Comparison of ENCODE assay signal across 2 cellular contexts in genomic region chr1:246034630-246035029, GRCh38.
TF ChIP-seq lines count a peak whose summit lies in the region.

No MANE protein-coding gene starts in this region.

TF ChIP-seq in SK-N-SH treated with all-trans-retinoic acid at 6 μM for 48 hours, 23 proteins besides CTCF, POLR2A, EP300 and RAD21 (continued from another document):
- TF ChIP-seq, protein P1, sequence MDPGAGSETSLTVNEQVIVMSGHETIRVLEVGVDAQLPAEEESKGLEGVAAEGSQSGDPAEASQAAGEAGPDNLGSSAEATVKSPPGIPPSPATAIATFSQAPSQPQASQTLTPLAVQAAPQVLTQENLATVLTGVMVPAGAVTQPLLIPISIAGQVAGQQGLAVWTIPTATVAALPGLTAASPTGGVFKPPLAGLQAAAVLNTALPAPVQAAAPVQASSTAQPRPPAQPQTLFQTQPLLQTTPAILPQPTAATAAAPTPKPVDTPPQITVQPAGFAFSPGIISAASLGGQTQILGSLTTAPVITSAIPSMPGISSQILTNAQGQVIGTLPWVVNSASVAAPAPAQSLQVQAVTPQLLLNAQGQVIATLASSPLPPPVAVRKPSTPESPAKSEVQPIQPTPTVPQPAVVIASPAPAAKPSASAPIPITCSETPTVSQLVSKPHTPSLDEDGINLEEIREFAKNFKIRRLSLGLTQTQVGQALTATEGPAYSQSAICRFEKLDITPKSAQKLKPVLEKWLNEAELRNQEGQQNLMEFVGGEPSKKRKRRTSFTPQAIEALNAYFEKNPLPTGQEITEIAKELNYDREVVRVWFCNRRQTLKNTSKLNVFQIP (CRISPR knock-in tag; IDR thresholded peaks at IDR 0.05; ENCODE audit: borderline replicate concordance, low read depth), result no peak
- no peak for TF ChIP-seq ZFP3 (CRISPR knock-in tag; IDR thresholded peaks at IDR 0.05)
- TF ChIP-seq ZNF8 (CRISPR knock-in tag; IDR thresholded peaks at IDR 0.05), result no peak
- TF ChIP-seq TSHZ2 (CRISPR knock-in tag; IDR thresholded peaks at IDR 0.05), result no peak
- TF ChIP-seq ZFP30 (CRISPR knock-in tag; IDR thresholded peaks at IDR 0.05), result no peak
- no peak for TF ChIP-seq PPARA (CRISPR knock-in tag; IDR thresholded peaks at IDR 0.05; ENCODE audit: borderline replicate concordance)
- TF ChIP-seq ZNF70 (CRISPR knock-in tag; IDR thresholded peaks at IDR 0.05), result no peak
- no peak for TF ChIP-seq ISL1 (CRISPR knock-in tag; IDR thresholded peaks at IDR 0.05)
- no peak for TF ChIP-seq BACH2 (CRISPR knock-in tag; IDR thresholded peaks at IDR 0.05; ENCODE audit: borderline replicate concordance)
- TF ChIP-seq SNAI2 (CRISPR knock-in tag; IDR thresholded peaks at IDR 0.05), result no peak
- TF ChIP-seq ESRRG (CRISPR knock-in tag; IDR thresholded peaks at IDR 0.05), result no peak
- no peak for TF ChIP-seq ARNTL (CRISPR knock-in tag; IDR thresholded peaks at IDR 0.05; ENCODE audit: borderline replicate concordance, low read depth)
- no peak for TF ChIP-seq OSR1 (CRISPR knock-in tag; IDR thresholded peaks at IDR 0.05)

TF ChIP-seq in SK-N-SH, 30 proteins besides CTCF, POLR2A, EP300 and RAD21 (continued from another document):
- TF ChIP-seq, protein P2, sequence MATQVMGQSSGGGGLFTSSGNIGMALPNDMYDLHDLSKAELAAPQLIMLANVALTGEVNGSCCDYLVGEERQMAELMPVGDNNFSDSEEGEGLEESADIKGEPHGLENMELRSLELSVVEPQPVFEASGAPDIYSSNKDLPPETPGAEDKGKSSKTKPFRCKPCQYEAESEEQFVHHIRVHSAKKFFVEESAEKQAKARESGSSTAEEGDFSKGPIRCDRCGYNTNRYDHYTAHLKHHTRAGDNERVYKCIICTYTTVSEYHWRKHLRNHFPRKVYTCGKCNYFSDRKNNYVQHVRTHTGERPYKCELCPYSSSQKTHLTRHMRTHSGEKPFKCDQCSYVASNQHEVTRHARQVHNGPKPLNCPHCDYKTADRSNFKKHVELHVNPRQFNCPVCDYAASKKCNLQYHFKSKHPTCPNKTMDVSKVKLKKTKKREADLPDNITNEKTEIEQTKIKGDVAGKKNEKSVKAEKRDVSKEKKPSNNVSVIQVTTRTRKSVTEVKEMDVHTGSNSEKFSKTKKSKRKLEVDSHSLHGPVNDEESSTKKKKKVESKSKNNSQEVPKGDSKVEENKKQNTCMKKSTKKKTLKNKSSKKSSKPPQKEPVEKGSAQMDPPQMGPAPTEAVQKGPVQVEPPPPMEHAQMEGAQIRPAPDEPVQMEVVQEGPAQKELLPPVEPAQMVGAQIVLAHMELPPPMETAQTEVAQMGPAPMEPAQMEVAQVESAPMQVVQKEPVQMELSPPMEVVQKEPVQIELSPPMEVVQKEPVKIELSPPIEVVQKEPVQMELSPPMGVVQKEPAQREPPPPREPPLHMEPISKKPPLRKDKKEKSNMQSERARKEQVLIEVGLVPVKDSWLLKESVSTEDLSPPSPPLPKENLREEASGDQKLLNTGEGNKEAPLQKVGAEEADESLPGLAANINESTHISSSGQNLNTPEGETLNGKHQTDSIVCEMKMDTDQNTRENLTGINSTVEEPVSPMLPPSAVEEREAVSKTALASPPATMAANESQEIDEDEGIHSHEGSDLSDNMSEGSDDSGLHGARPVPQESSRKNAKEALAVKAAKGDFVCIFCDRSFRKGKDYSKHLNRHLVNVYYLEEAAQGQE (IDR thresholded peaks at IDR 0.05; ENCODE audit: low read depth, low read length), result no peak
- no peak for TF ChIP-seq TAF1 (IDR thresholded peaks at IDR 0.05; ENCODE audit: borderline replicate concordance, low read depth, low read length)
- TF ChIP-seq USF2 (IDR thresholded peaks at IDR 0.05; ENCODE audit: borderline replicate concordance, low read depth, low read length), result no peak
- no peak for TF ChIP-seq SIN3A (IDR thresholded peaks at IDR 0.05; ENCODE audit: borderline replicate concordance, low read depth, low read length)
- no peak for TF ChIP-seq POLR2AphosphoS5 (IDR thresholded peaks at IDR 0.05; ENCODE audit: low read depth, low read length)
TF ChIP-seq in SK-N-SH: peak in this region for 0.
